ENCODE assay signal across 32 cellular contexts in genomic region chr6:76803038-76803580, GRCh38.
"Had no signal": no experiment of that assay in that cellular context is flagged by ENCODE, and none has a peak within 500 bp of the region (broad histone marks: within the 10 kb centered on the region; RNA-seq: fewer than 3 reads in every experiment).

No MANE protein-coding gene starts in this region.

- ATAC-seq: activated CD8-positive, alpha-beta T cell treated with anti-CD3 and anti-CD28 coated beads, Interleukin-2, amount 10 ng/mL, durations not matched to agents 7 days and 5 days; activated naive CD4-positive, alpha-beta T cell treated with anti-CD3 and anti-CD28 coated beads, Interleukin-2, amount 50 U/mL, for 72 hours; activated naive CD8-positive, alpha-beta T cell treated with anti-CD3 and anti-CD28 coated beads, Interleukin-2, amount 50 U/mL, for 24 hours; body of pancreas; Panc1; SK-N-SH treated with all-trans-retinoic acid at 6 μM for 48 hours had no signal

- H3K27ac Mint-ChIP-seq: activated CD8-positive, alpha-beta T cell treated with anti-CD3 and anti-CD28 coated beads, Interleukin-2, amount 10 ng/mL, durations not matched to agents 7 days and 5 days; activated naive CD4-positive, alpha-beta T cell treated with anti-CD3 and anti-CD28 coated beads, Interleukin-2, amount 50 U/mL, for 72 hours; activated naive CD8-positive, alpha-beta T cell treated with anti-CD3 and anti-CD28 coated beads, Interleukin-2, amount 50 U/mL, for 24 hours; activated T-helper 1 cell treated with anti-CD3 and anti-CD28 coated beads, Interleukin-12 subunit alpha, Interleukin-12 subunit beta, Interleukin-2, Interleukin-4 antibody, amounts not matched to agents 30 ng/mL and 10 ng/mL and 1 ng/mL, durations not matched to agents 14 hours and 24 hours and 36 hours; T-helper 1 cell treated with Interleukin-12 subunit alpha and Interleukin-12 subunit beta and Interleukin-4 antibody, amounts not matched to agents 30 μg/mL and 1 μg/mL, for 36 hours had no signal

- H3K27me3 Mint-ChIP-seq: activated naive CD8-positive, alpha-beta T cell treated with anti-CD3 and anti-CD28 coated beads, Interleukin-2, amount 50 U/mL, for 24 hours; central memory CD8-positive, alpha-beta T cell had no signal

- H3K4me1 ChIP-seq: ascending aorta, SJCRH30 had no signal

- H3K4me1 Mint-ChIP-seq: activated naive CD8-positive, alpha-beta T cell treated with anti-CD3 and anti-CD28 coated beads, Interleukin-2, amount 50 U/mL, for 24 hours; central memory CD8-positive, alpha-beta T cell had no signal

- H3K27ac ChIP-seq: ascending aorta, RWPE1, SJCRH30 had no signal

- H3K4me3 ChIP-seq: ascending aorta, body of pancreas, SJCRH30 had no signal

- H3K9me3 ChIP-seq: ascending aorta, body of pancreas, SJCRH30 had no signal

- H3K36me3 ChIP-seq: ascending aorta, SJCRH30 had no signal

- H3K36me3 Mint-ChIP-seq: activated naive CD4-positive, alpha-beta T cell treated with anti-CD3 and anti-CD28 coated beads, Interleukin-2, amount 50 U/mL, for 72 hours had no signal

- H3K27me3 ChIP-seq: ascending aorta, body of pancreas, SJCRH30 had no signal

- H3K4me3 Mint-ChIP-seq: activated CD8-positive, alpha-beta T cell treated with anti-CD3 and anti-CD28 coated beads, Interleukin-2, amount 10 ng/mL, durations not matched to agents 7 days and 5 days; activated naive CD8-positive, alpha-beta T cell treated with anti-CD3 and anti-CD28 coated beads, Interleukin-2, amount 50 U/mL, for 24 hours; activated T-helper 1 cell treated with anti-CD3 and anti-CD28 coated beads, Interleukin-12 subunit alpha, Interleukin-12 subunit beta, Interleukin-2, Interleukin-4 antibody, amounts not matched to agents 30 ng/mL and 10 ng/mL and 1 ng/mL, durations not matched to agents 14 hours and 24 hours and 36 hours; central memory CD8-positive, alpha-beta T cell; T-helper 1 cell treated with Interleukin-12 subunit alpha and Interleukin-12 subunit beta and Interleukin-4 antibody, amounts not matched to agents 30 μg/mL and 1 μg/mL, for 36 hours had no signal

- DNase-seq: activated CD4-positive, alpha-beta T cell treated with anti-CD3 and anti-CD28 coated beads for 48 hours; activated CD4-positive, alpha-beta T cell treated with anti-CD3 and anti-CD28 coated beads, Interleukin-2, amount 50 U/mL, for 4 hours; activated CD4-positive, CD25-positive, alpha-beta regulatory T cell treated with anti-CD3 and anti-CD28 coated beads, Interleukin-2, amount 50 U/mL, for 72 hours; activated CD8-positive, alpha-beta memory T cell treated with anti-CD3 and anti-CD28 coated beads, Interleukin-2, amount 50 U/mL, for 48 hours; activated CD8-positive, alpha-beta T cell treated with anti-CD3 and anti-CD28 coated beads, Interleukin-2, amount 10 ng/mL, durations not matched to agents 7 days and 5 days; activated effector memory CD4-positive, alpha-beta T cell treated with Interleukin-2 at 50 U/mL for 16 hours; activated naive CD4-positive, alpha-beta T cell; activated naive CD8-positive, alpha-beta T cell treated with anti-CD3 and anti-CD28 coated beads, Interleukin-2, amount 50 U/mL, for 24 hours; activated T-cell treated with anti-CD3 and anti-CD28 coated beads, Interleukin-2, amount 50 U/mL, for 1 hour; amniotic stem cell; body of pancreas; Karpas-422; NCI-H1048; NCI-H146; NCI-H187 treated with DMSO at 0.1 percent for 48 hours; NCI-H2081 treated with DMSO at 0.1 percent for 48 hours; NCI-H2171; NCI-H226; NCI-H774; NK-92 treated with Interleukin-12 subunit alpha and Interleukin-12 subunit beta, amount 100 ng/mL, for 24 hours; OCI-M1; Right ventricle myocardium superior; SJCRH30; SW 1271 had no signal
